Comparison of ENCODE assay signal across 1 cellular context in the genomic region with DNA sequence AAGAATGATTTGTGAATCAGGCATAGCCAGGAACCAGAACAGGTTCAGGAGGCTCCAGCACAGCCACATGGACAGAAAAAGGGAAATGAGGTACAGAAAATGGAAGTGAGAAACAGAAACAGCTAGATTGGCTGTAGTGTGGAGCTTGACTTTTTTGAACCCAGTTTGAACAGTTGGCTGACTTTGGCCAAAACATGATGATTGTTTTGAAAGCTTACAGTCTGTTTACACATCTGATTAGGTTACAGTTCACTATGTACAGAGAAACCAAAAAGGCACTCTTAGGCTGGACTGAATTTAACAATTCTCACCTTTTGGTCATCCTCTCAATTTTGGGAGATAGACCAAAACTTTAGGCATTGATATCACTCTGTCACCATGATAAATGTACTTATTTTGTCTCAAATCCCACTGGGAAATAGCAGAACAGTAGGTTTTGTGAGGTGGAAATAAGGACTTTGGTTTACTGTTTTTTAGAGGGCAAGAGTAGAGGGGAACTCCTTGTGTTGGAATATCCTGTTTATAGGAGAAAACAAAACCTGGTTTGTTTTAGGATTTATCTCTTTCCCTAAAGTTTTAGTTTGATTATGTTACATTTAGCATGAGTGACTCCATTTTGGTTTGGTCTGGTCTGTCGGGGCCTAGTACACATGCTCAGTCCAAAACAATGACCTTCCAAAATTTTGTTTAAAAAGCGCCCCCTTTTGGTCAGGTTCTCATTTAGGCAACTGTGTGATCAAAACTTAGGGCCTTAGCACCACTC.
TF ChIP-seq lines count a peak whose summit lies in the region.

No MANE protein-coding gene starts in this region.

TF ChIP-seq in HepG2, 621 proteins besides CTCF, POLR2A, EP300 and RAD21 (continued from another document and continues in another):
- TF ChIP-seq, protein P1, sequence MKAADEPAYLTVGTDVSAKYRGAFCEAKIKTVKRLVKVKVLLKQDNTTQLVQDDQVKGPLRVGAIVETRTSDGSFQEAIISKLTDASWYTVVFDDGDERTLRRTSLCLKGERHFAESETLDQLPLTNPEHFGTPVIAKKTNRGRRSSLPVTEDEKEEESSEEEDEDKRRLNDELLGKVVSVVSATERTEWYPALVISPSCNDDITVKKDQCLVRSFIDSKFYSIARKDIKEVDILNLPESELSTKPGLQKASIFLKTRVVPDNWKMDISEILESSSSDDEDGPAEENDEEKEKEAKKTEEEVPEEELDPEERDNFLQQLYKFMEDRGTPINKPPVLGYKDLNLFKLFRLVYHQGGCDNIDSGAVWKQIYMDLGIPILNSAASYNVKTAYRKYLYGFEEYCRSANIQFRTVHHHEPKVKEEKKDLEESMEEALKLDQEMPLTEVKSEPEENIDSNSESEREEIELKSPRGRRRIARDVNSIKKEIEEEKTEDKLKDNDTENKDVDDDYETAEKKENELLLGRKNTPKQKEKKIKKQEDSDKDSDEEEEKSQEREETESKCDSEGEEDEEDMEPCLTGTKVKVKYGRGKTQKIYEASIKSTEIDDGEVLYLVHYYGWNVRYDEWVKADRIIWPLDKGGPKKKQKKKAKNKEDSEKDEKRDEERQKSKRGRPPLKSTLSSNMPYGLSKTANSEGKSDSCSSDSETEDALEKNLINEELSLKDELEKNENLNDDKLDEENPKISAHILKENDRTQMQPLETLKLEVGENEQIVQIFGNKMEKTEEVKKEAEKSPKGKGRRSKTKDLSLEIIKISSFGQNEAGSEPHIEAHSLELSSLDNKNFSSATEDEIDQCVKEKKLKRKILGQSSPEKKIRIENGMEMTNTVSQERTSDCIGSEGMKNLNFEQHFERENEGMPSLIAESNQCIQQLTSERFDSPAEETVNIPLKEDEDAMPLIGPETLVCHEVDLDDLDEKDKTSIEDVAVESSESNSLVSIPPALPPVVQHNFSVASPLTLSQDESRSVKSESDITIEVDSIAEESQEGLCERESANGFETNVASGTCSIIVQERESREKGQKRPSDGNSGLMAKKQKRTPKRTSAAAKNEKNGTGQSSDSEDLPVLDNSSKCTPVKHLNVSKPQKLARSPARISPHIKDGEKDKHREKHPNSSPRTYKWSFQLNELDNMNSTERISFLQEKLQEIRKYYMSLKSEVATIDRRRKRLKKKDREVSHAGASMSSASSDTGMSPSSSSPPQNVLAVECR (CRISPR knock-in tag; IDR thresholded peaks at IDR 0.05; ENCODE audit: borderline replicate concordance) = no peak
- TF ChIP-seq TARDBP (CRISPR knock-in tag; IDR thresholded peaks at IDR 0.05) (0 out of 2 replicates have a peak, but pooled peaks have one; percentile 41), NR2F1 (CRISPR knock-in tag; IDR thresholded peaks at IDR 0.05) (no peak), ZNF331 (CRISPR knock-in tag; IDR thresholded peaks at IDR 0.05) (peak; percentile 39; the same call in 1 of the 2 replicates), ZFP91 (CRISPR knock-in tag; IDR thresholded peaks at IDR 0.05; ENCODE audit: borderline replicate concordance) (no peak), ESRRA (CRISPR knock-in tag; IDR thresholded peaks at IDR 0.05; ENCODE audit: low read depth) (0 out of 2 replicates have a peak, but pooled peaks have one; percentile 21), POGZ (CRISPR knock-in tag; IDR thresholded peaks at IDR 0.05) (peak; percentile 61; the same call in 1 of the 2 replicates), CREM (IDR thresholded peaks at IDR 0.05) (no peak), CREM (CRISPR knock-in tag; IDR thresholded peaks at IDR 0.05) (no peak), ZNF563 (CRISPR knock-in tag; IDR thresholded peaks at IDR 0.05) (no peak), ZNF350 (CRISPR knock-in tag; IDR thresholded peaks at IDR 0.05; ENCODE audit: borderline replicate concordance, low read depth) (no peak), ZNF3 (CRISPR knock-in tag; IDR thresholded peaks at IDR 0.05) (no peak), SOX13 (IDR thresholded peaks at IDR 0.05) (no peak), SOX13 (CRISPR knock-in tag; conservative IDR thresholded peaks at IDR 0.05 in 1 of 2, IDR thresholded peaks at IDR 0.05 in 1 of 2) (peak in 1 of 2 experiments; percentile 61; a peak in 1 of 4 replicates), ZNF317 (CRISPR knock-in tag; IDR thresholded peaks at IDR 0.05) (peak; percentile 73; the same call in 1 of the 2 replicates), SETDB1 (CRISPR knock-in tag; IDR thresholded peaks at IDR 0.05; ENCODE audit: borderline replicate concordance) (no peak), PPARG (CRISPR knock-in tag; conservative IDR thresholded peaks at IDR 0.05) (peak; percentile 90), ZNF770 (CRISPR knock-in tag; IDR thresholded peaks at IDR 0.05) (no peak), STAT6 (CRISPR knock-in tag; IDR thresholded peaks at IDR 0.05; ENCODE audit: borderline replicate concordance) (peak; percentile 50; the same call in 1 of the 2 replicates), NR1H2 (CRISPR knock-in tag; IDR thresholded peaks at IDR 0.05; ENCODE audit: borderline replicate concordance, low read depth) (no peak), ZNF878 (CRISPR knock-in tag; IDR thresholded peaks at IDR 0.05) (no peak), DPF2 (CRISPR knock-in tag; IDR thresholded peaks at IDR 0.05; ENCODE audit: borderline replicate concordance, low read depth) (0 out of 2 replicates have a peak, but pooled peaks have one; percentile 26), MIER3 (CRISPR knock-in tag; IDR thresholded peaks at IDR 0.05; ENCODE audit: borderline replicate concordance) (0 out of 2 replicates have a peak, but pooled peaks have one; percentile 47), MIXL1 (CRISPR knock-in tag; IDR thresholded peaks at IDR 0.05) (peak; percentile 74), ZNF451 (CRISPR knock-in tag; IDR thresholded peaks at IDR 0.05) (no peak), E2F1 (CRISPR knock-in tag; IDR thresholded peaks at IDR 0.05) (no peak), ZNF33A (CRISPR knock-in tag; IDR thresholded peaks at IDR 0.05; ENCODE audit: borderline replicate concordance) (0 out of 2 replicates have a peak, but pooled peaks have one; percentile 4), MED1 (CRISPR knock-in tag; IDR thresholded peaks at IDR 0.05) (peak; percentile 26; the same call in 1 of the 2 replicates), ZGPAT (CRISPR knock-in tag; IDR thresholded peaks at IDR 0.05) (0 out of 2 replicates have a peak, but pooled peaks have one; percentile 37), ZNF552 (CRISPR knock-in tag; IDR thresholded peaks at IDR 0.05; ENCODE audit: borderline replicate concordance) (no peak), HINFP (CRISPR knock-in tag; IDR thresholded peaks at IDR 0.05; ENCODE audit: low read depth) (no peak), YEATS2 (CRISPR knock-in tag; IDR thresholded peaks at IDR 0.05; ENCODE audit: borderline replicate concordance) (no peak), IRX3 (CRISPR knock-in tag; IDR thresholded peaks at IDR 0.05; ENCODE audit: borderline replicate concordance, low read depth) (no peak), SOX5 (CRISPR knock-in tag; IDR thresholded peaks at IDR 0.05; ENCODE audit: borderline replicate concordance) (peak; percentile 67; the same call in 1 of the 2 replicates), CREB1 (IDR thresholded peaks at IDR 0.05) (no peak), CREB1 (CRISPR knock-in tag; IDR thresholded peaks at IDR 0.05) (0 out of 2 replicates have a peak, but pooled peaks have one; percentile 30), SALL1 (CRISPR knock-in tag; IDR thresholded peaks at IDR 0.05) (peak; percentile 23; the same call in 1 of the 2 replicates), RXRA (CRISPR knock-in tag; IDR thresholded peaks at IDR 0.05) (no peak), ZSCAN22 (CRISPR knock-in tag; IDR thresholded peaks at IDR 0.05) (no peak), PHB2 (IDR thresholded peaks at IDR 0.05; ENCODE audit: partially characterized antibody) (no peak)
- TF ChIP-seq, protein P2, sequence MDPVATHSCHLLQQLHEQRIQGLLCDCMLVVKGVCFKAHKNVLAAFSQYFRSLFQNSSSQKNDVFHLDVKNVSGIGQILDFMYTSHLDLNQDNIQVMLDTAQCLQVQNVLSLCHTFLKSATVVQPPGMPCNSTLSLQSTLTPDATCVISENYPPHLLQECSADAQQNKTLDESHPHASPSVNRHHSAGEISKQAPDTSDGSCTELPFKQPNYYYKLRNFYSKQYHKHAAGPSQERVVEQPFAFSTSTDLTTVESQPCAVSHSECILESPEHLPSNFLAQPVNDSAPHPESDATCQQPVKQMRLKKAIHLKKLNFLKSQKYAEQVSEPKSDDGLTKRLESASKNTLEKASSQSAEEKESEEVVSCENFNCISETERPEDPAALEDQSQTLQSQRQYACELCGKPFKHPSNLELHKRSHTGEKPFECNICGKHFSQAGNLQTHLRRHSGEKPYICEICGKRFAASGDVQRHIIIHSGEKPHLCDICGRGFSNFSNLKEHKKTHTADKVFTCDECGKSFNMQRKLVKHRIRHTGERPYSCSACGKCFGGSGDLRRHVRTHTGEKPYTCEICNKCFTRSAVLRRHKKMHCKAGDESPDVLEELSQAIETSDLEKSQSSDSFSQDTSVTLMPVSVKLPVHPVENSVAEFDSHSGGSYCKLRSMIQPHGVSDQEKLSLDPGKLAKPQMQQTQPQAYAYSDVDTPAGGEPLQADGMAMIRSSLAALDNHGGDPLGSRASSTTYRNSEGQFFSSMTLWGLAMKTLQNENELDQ (CRISPR knock-in tag; IDR thresholded peaks at IDR 0.05; ENCODE audit: borderline replicate concordance) = no peak
